Comparison of ENCODE assay signal across 19 cellular contexts in the genomic region with DNA sequence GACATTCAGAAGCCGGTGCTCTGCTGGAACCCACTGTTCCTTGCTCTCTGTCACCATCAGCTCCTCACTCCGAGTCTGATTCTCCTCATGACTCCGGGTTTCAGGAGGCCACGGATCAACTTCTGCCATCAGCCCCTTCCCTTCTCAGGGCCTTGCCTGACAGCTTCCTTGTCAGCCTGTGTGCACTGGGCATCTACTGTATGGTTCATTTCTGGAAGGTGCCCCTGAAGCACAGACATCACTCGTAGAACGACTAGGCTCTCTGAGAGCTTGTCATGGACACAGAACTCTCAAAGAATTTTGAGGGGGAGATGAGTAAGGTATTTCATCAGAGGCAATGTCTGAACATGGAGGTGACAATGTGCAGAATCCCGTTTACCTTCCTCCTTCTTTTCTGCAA.
"Had no signal": no experiment of that assay in that cellular context is flagged by ENCODE, and none has a peak within 500 bp of the region (broad histone marks: within the 10 kb centered on the region; RNA-seq: fewer than 3 reads in every experiment).

No MANE protein-coding gene starts in this region.

- ATAC-seq: activated T-helper 17 cell treated with anti-CD3 and anti-CD28 coated beads, Interleukin-2, amount 50 U/mL, for 72 hours; gastroesophageal sphincter; naive thymus-derived CD8-positive, alpha-beta T cell had no signal

- H3K36me3 ChIP-seq: adrenal gland, ascending aorta, colonic mucosa, esophagus squamous epithelium, gastroesophageal sphincter, neural progenitor cell, upper lobe of right lung had no signal

- DNase-seq: activated CD4-positive, alpha-beta T cell treated with anti-CD3 and anti-CD28 coated beads for 1 hour; activated CD4-positive, alpha-beta T cell treated with anti-CD3 and anti-CD28 coated beads, Interleukin-2, amount 50 U/mL, for 1 hour; activated T-cell treated with anti-CD3 and anti-CD28 coated beads, Interleukin-2, amount 50 U/mL, for 24 hours; colonic mucosa; esophagus squamous epithelium; kidney; naive thymus-derived CD8-positive, alpha-beta T cell; stimulated activated CD4-positive, alpha-beta T cell treated with anti-CD3 and anti-CD28 coated beads, Interleukin-2, amount 100 ng/mL, for 48 hours; stimulated activated CD8-positive, alpha-beta memory T cell treated with anti-CD3 and anti-CD28 coated beads, Interleukin-4, amount 100 ng/mL, for 48 hours; stimulated activated naive CD4-positive, alpha-beta T cell; T-helper 1 cell; T-helper 9 cell; upper lobe of right lung had no signal

- H2AFZ ChIP-seq: neural progenitor cell had no signal

- H3K4me1 ChIP-seq: adrenal gland, neural progenitor cell, upper lobe of right lung had no signal

- H3K27ac ChIP-seq: adrenal gland, colonic mucosa, esophagus squamous epithelium, neural progenitor cell, upper lobe of right lung had no signal

- H3K4me2 ChIP-seq: neural progenitor cell had no signal

- H3K9me3 ChIP-seq: adrenal gland, ascending aorta, colonic mucosa, esophagus squamous epithelium, gastroesophageal sphincter, upper lobe of right lung had no signal

- H3K27me3 ChIP-seq: adrenal gland, ascending aorta, colonic mucosa, esophagus squamous epithelium, gastroesophageal sphincter, neural progenitor cell, upper lobe of right lung had no signal

- H3K4me3 ChIP-seq: adrenal gland, ascending aorta, colonic mucosa, esophagus squamous epithelium, gastroesophageal sphincter, lung, neural progenitor cell, upper lobe of right lung had no signal

- H3K9ac ChIP-seq: neural progenitor cell had no signal
